Comparison of ENCODE assay signal across 9 cellular contexts in genomic region chr2:167294775-167295140, GRCh38. TPM values are rescaled to one million over a fixed set of nuclear protein-coding genes. Genes with fewer than 3 reads are reported as not detected.
DNase-seq lines count a peak whose midpoint lies in the region; ATAC-seq and TF ChIP-seq lines count a peak whose summit lies in the region.
"Had no signal": no experiment of that assay in that cellular context is flagged by ENCODE, and none has a peak within 500 bp of the region (broad histone marks: within the 10 kb centered on the region; RNA-seq: fewer than 3 reads in every experiment).

No MANE protein-coding gene starts in this region.

- H3K9me3 ChIP-seq in heart right ventricle, result no peaks in the 10 kb centered on the region
- H3K9me3 ChIP-seq in lower lobe of right lung, result no peaks in the 10 kb centered on the region
- no peaks in the 10 kb centered on the region for H3K9me3 ChIP-seq in uterus

- no peak for TF ChIP-seq POLR2A in uterus (IDR thresholded peaks at IDR 0.05)

- DNase-seq in heart right ventricle (no peak), Right ventricle myocardium inferior (ENCODE audit: missing footprints) (no peak), brain microvascular endothelial cell (no peak), lower lobe of right lung (no peak), uterus (no peak), Ammon's horn (ENCODE audit: low spot score) (no peak), RPMI8226 (no peak)

- in situ Hi-C loops in brain microvascular endothelial cell (cut with HindIII; ENCODE audit: low pct_ligation_motif_present, low sequenced_read_pairs), result no loop called here

- H3K4me1 ChIP-seq in heart right ventricle, result peaks cover 0 to 24% (median 17%) of the 10 kb centered on the region in 9 donors
- peaks cover 24% of the 10 kb centered on the region for H3K4me1 ChIP-seq in lower lobe of right lung
- peaks cover 0 to 8% of the 10 kb centered on the region in 2 donors for H3K4me1 ChIP-seq in uterus

- H3K27me3 ChIP-seq in heart right ventricle, result peaks cover 7 to 80% (median 65%) of the 10 kb centered on the region in 7 donors
- no peaks in the 10 kb centered on the region for H3K27me3 ChIP-seq in brain microvascular endothelial cell (replicated peaks)
- peaks cover 53% of the 10 kb centered on the region for H3K27me3 ChIP-seq in lower lobe of right lung (ENCODE audit: low read depth)
- peaks cover 0 to 20% of the 10 kb centered on the region in 2 donors for H3K27me3 ChIP-seq in uterus

- 18 to 24% methylated on average over 6 of the region's 6 CpGs for WGBS in heart right ventricle, 2 donors

- H3K27ac ChIP-seq in heart right ventricle (no peak overlapping the region), brain microvascular endothelial cell (no peak overlapping the region), lower lobe of right lung (no peak overlapping the region), uterus (no peak overlapping the region)

- H3K36me3 ChIP-seq in heart right ventricle (no peaks in the 10 kb centered on the region), brain microvascular endothelial cell (replicated peaks) (no peaks in the 10 kb centered on the region), lower lobe of right lung (no peaks in the 10 kb centered on the region), uterus (no peaks in the 10 kb centered on the region)

- ATAC-seq in heart right ventricle (no peak), Right ventricle myocardium inferior (no peak), lower lobe of right lung (no peak), HG03095 (IDR thresholded peaks at IDR 0.05; ENCODE audit: unreplicated experiment) (no peak)

- intact Hi-C loops in heart right ventricle (cut with DNase I), result no loop called here
- intact Hi-C loops in Right ventricle myocardium inferior (cut with DNase I), result loop anchor here (5.0 kb wide), 1 partner anchor 103 kb away; no protein-coding TSS in a partner anchor
- intact Hi-C loops in lower lobe of right lung (cut with DNase I), result no loop called here
- intact Hi-C loops in uterus (cut with DNase I; ENCODE audit: low total_unique reads), result no loop called here

- TF ChIP-seq CTCF in heart right ventricle (IDR thresholded peaks at IDR 0.05), result no peak
- no peak for TF ChIP-seq CTCF in brain microvascular endothelial cell (IDR thresholded peaks at IDR 0.05; ENCODE audit: low read depth, low read length, missing control alignments)
- no peak for TF ChIP-seq CTCF in lower lobe of right lung (IDR thresholded peaks at IDR 0.05)
- TF ChIP-seq CTCF in uterus (IDR thresholded peaks at IDR 0.05), result no peak

- H3K4me3 ChIP-seq in heart right ventricle (peak overlapping the region in 8 of 10 donors; percentile 73 to 92 (median 78)), brain microvascular endothelial cell (ENCODE audit: low read depth, low read length) (peak overlapping the region; percentile 66), lower lobe of right lung (peak overlapping the region; percentile 72), uterus (peak overlapping the region; percentile 51 to 74)

RNA-seq across cellular contexts. Expression of gene B3GALT1, which starts 2.0 kb away (rescaled TPM):
- under 1 TPM in 7 of 10 donors, not detected in 3; 0.05 to 0.25 (median 0.08) TPM for total RNA-seq in heart right ventricle
- polyA plus RNA-seq in heart right ventricle, result under 1 TPM; 0.03 to 0.15 TPM
- 0.24 TPM for total RNA-seq in Right ventricle myocardium inferior
- 0.27 TPM for total RNA-seq in lower lobe of right lung
- 1 to 10 TPM in 1 of 4 donors, under 1 TPM in 2, not detected in 1; 0.18 to 2.1 (median 0.77) TPM for total RNA-seq in uterus
- total RNA-seq: T-helper 1 cell treated with Interleukin-12 subunit alpha and Interleukin-12 subunit beta and Interleukin-4 antibody, amounts not matched to agents 30 ng/mL and 1 ng/mL, for 36 hours had no signal
